In genomic region chrX:154600962-154601374, GRCh38 we compare ENCODE assay signal across 1 cellular context.
TF ChIP-seq lines count a peak whose summit lies in the region.

No MANE protein-coding gene starts in this region.

TF ChIP-seq in SK-N-SH, 30 proteins besides CTCF, POLR2A, EP300 and RAD21 (continued from another document):
- TF ChIP-seq NRF1 (IDR thresholded peaks at IDR 0.05; ENCODE audit: low read depth, low read length) (no peak), PBX3 (IDR thresholded peaks at IDR 0.05) (no peak), SMC3 (IDR thresholded peaks at IDR 0.05; ENCODE audit: low read depth, low read length) (no peak)
